ENCODE assay signal across 7 cellular contexts in genomic region chr16:626787-627457, GRCh38. TPM values are rescaled to one million over a fixed set of nuclear protein-coding genes. Genes with fewer than 3 reads are reported as not detected.
DNase-seq lines count a peak whose midpoint lies in the region; ATAC-seq and TF ChIP-seq lines count a peak whose summit lies in the region.
"Had no signal": no experiment of that assay in that cellular context is flagged by ENCODE, and none has a peak within 500 bp of the region (broad histone marks: within the 10 kb centered on the region; RNA-seq: fewer than 3 reads in every experiment).

No MANE protein-coding gene starts in this region.

- H3K36me3 ChIP-seq in psoas muscle (ENCODE audit: insufficient read depth in 1 of 2, low read depth in 1 of 2) = peaks cover 0 to 33% of the 10 kb centered on the region in 2 donors

- WGBS in psoas muscle, 3 donors = 71 to 75% (median 74%) methylated on average over 30 of the region's 30 CpGs

- intact Hi-C loops in psoas muscle (cut with DNase I) = loop anchor here in 1 of 2 donors (5.0 kb wide), 1 partner anchor 35 kb away; the partner anchor contains the start of gene RAB40C

- ATAC-seq in psoas muscle = peak; percentile 68 to 87 (median 76)

- H3K27ac ChIP-seq in psoas muscle = peak overlapping the region; percentile 68

- DNase-seq in HS-5 (ENCODE audit: low read depth) (peak; percentile 69), cardiac fibroblast (ENCODE audit: low read depth in 2 of 2) (peak; percentile 95 to 97), psoas muscle (peak; percentile 74 to 80), NCI-H1417 (lab: John Stamatoyannopoulos, UW) (no peak), NCI-H526 (lab: John Stamatoyannopoulos, UW) (no peak), NCI-H2227 (lab: John Stamatoyannopoulos, UW; ENCODE audit: unreplicated experiment) (no peak)
- DNase-seq: NCI-H1417 treated with DMSO at 0.1 percent for 48 hours had no signal

- H3K27me3 ChIP-seq in psoas muscle (ENCODE audit: insufficient read depth in 3 of 3, low read length in 2 of 3) = no peaks in the 10 kb centered on the region

- no peaks in the 10 kb centered on the region for H3K9me3 ChIP-seq in psoas muscle

- TF ChIP-seq CTCF in cardiac fibroblast (IDR thresholded peaks at IDR 0.05; ENCODE audit: low read depth, low read length) = no peak
- TF ChIP-seq CTCF in psoas muscle (IDR thresholded peaks at IDR 0.05) = no peak

- H3K4me3 ChIP-seq in cardiac fibroblast (replicated peaks in 1 of 2; ENCODE audit: low read depth in 2 of 2, low read length in 2 of 2) = no peak overlapping the region
- H3K4me3 ChIP-seq in psoas muscle = no peak overlapping the region

- peaks cover 25% of the 10 kb centered on the region for H3K4me1 ChIP-seq in psoas muscle

RNA-seq across cellular contexts. Expression of gene WFIKKN1, which starts 3.9 kb away (rescaled TPM):
- 1 to 10 TPM in 2 of 4 donors, under 1 TPM in 2; 0.30 to 2.0 (median 0.82) TPM for total RNA-seq in psoas muscle
- under 1 TPM; 0.31 to 0.61 (median 0.36) TPM for polyA plus RNA-seq in psoas muscle

RNA-seq across cellular contexts. Expression of gene METTL26, which starts 9.2 kb away (rescaled TPM):
- 10 to 100 TPM; 42.4 to 55.6 (median 48.4) TPM for total RNA-seq in psoas muscle
- polyA plus RNA-seq in psoas muscle = 10 to 100 TPM; 90.8 to 97.8 (median 96.4) TPM

RNA-seq across cellular contexts. Expression of gene MCRIP2, which starts 14.7 kb away (rescaled TPM):
- 10 to 100 TPM; 61.6 to 80.2 (median 68.9) TPM for total RNA-seq in psoas muscle
- polyA plus RNA-seq in psoas muscle = 100 to 1,000 TPM in 2 of 3 donors, 10 to 100 TPM in 1; 95.1 to 124 (median 108) TPM

RNA-seq across cellular contexts. Expression of gene WDR90, which starts 22.2 kb away (rescaled TPM):
- total RNA-seq in psoas muscle = 1 to 10 TPM; 4.0 to 9.6 (median 8.1) TPM
- 1 to 10 TPM; 5.6 to 9.7 (median 6.4) TPM for polyA plus RNA-seq in psoas muscle

RNA-seq across cellular contexts. Expression of gene RAB40C, which starts 37.1 kb away (rescaled TPM):
- total RNA-seq in psoas muscle = 10 to 100 TPM; 12.3 to 20.2 (median 14.4) TPM
- polyA plus RNA-seq in psoas muscle = 10 to 100 TPM; 14.7 to 16.3 (median 15.7) TPM

Comparison
In these comparisons a context has a peak if more than half of its experiments do, and no peak if none do; other contexts are left out.
1. DNase-seq: peak in HS-5 (single experiment), cardiac fibroblast (2 of 2) and psoas muscle (2 of 2); none in NCI-H1417 (0 of 3), NCI-H526 (0 of 2) and NCI-H2227 (single experiment).